In genomic region chr1:170531758-170532657, GRCh38 we compare ENCODE assay signal across 8 cellular contexts. TPM values are rescaled to one million over a fixed set of nuclear protein-coding genes. Genes with fewer than 3 reads are reported as not detected.
DNase-seq lines count a peak whose midpoint lies in the region; ATAC-seq and TF ChIP-seq lines count a peak whose summit lies in the region.

GORAB (plus strand) TSS chr1:170532166; CDS start chr1:170532224, 58 bp downstream.

- CTCF ChIA-PET in CD4-positive, alpha-beta T cell (lab: Charles Lee) = interaction anchor here (1.7 kb wide), 1 partner anchor 10 kb away, joined by 5 read pairs; no protein-coding TSS in a partner anchor
- CTCF ChIA-PET in activated CD4-positive, alpha-beta memory T cell treated with anti-CD3 and anti-CD28 coated beads, Interleukin-2, amount 10 ng/mL, durations not matched to agents 7 days and 5 days (lab: Charles Lee) = interaction anchor here (1.4 kb wide), 1 partner anchor 15 kb away, joined by 3 read pairs; no protein-coding TSS in a partner anchor

- H3K4me1 Mint-ChIP-seq in CD4-positive, alpha-beta T cell (ENCODE audit: low read depth) = peaks cover 20% of the 10 kb centered on the region
- peaks cover 10% of the 10 kb centered on the region for H3K4me1 Mint-ChIP-seq in activated CD4-positive, alpha-beta memory T cell treated with anti-CD3 and anti-CD28 coated beads, Interleukin-2, amount 10 ng/mL, durations not matched to agents 7 days and 5 days

- no peaks in the 10 kb centered on the region for H3K9me3 Mint-ChIP-seq in CD4-positive, alpha-beta T cell
- H3K9me3 Mint-ChIP-seq in activated CD4-positive, alpha-beta memory T cell treated with anti-CD3 and anti-CD28 coated beads, Interleukin-2, amount 10 ng/mL, durations not matched to agents 7 days and 5 days = no peaks in the 10 kb centered on the region

- WGBS in lung, 2 donors = 0% methylated on average over 36 of the region's 36 CpGs

- no peak for TF ChIP-seq CTCF in CD4-positive, alpha-beta T cell (IDR thresholded peaks at IDR 0.05)
- no peak for TF ChIP-seq CTCF in lung (IDR thresholded peaks at IDR 0.05; ENCODE audit: control extremely low read depth, extremely low read depth)

- peak; percentile 91 for ATAC-seq in CD4-positive, alpha-beta T cell (ENCODE audit: poor library complexity)
- ATAC-seq in GM19438 (IDR thresholded peaks at IDR 0.05; ENCODE audit: low read depth, unreplicated experiment) (peak; percentile 97), HG03571 (IDR thresholded peaks at IDR 0.05; ENCODE audit: unreplicated experiment) (peak; percentile 99), lung (ENCODE audit: insufficient read depth, low FRiP score) (peak; percentile 97)

- intact Hi-C loops in CD4-positive, alpha-beta T cell (cut with DNase I, micrococcal nuclease) = loop anchor here (5.0 to 10.0 kb wide), 7 partner anchors 457 to 1313 kb away; partner anchors contain the start of genes KIFAP3 (in 2 of the 2), DNM3 (in 1 of the 2), PRRC2C (in 1 of the 2) and VAMP4 (in 1 of the 2)

- no peak within 1 kb of the TSS for H3K4me3 Mint-ChIP-seq in CD4-positive, alpha-beta T cell
- no peak within 1 kb of the TSS for H3K4me3 Mint-ChIP-seq in activated CD4-positive, alpha-beta memory T cell treated with anti-CD3 and anti-CD28 coated beads, Interleukin-2, amount 10 ng/mL, durations not matched to agents 7 days and 5 days

- peak; percentile 69 to 81 (median 74) for DNase-seq in CD4-positive, alpha-beta T cell
- DNase-seq in NCI-H82 (lab: John Stamatoyannopoulos, UW) (peak; percentile 99), lung (ENCODE audit: low spot score) (peak; percentile 93)
- peak; percentile 91 for DNase-seq in activated CD4-positive, alpha-beta memory T cell treated with anti-CD3 and anti-CD28 coated beads, Interleukin-2, amount 10 ng/mL, durations not matched to agents 7 days and 5 days
- DNase-seq in effector CD8-positive, alpha-beta T cell (lab: John Stamatoyannopoulos, UW) = peak; percentile 69
- DNase-seq in stimulated activated CD4-positive, alpha-beta T cell treated with anti-CD3 and anti-CD28 coated beads, TNF-alpha, amount 100 ng/mL, for 4 hours (ENCODE audit: low read depth in 3 of 3) = peak; percentile 65 to 68 (median 68)

- H3K4me3 ChIP-seq in lung = peak within 1 kb of the TSS; percentile 77

- no peaks in the 10 kb centered on the region for H3K27me3 Mint-ChIP-seq in CD4-positive, alpha-beta T cell
- peaks cover 9% of the 10 kb centered on the region for H3K27me3 Mint-ChIP-seq in activated CD4-positive, alpha-beta memory T cell treated with anti-CD3 and anti-CD28 coated beads, Interleukin-2, amount 10 ng/mL, durations not matched to agents 7 days and 5 days

- no peaks in the 10 kb centered on the region for H3K9me3 ChIP-seq in CD4-positive, alpha-beta T cell (ENCODE audit: control insufficient read depth, low read length)
- no peaks in the 10 kb centered on the region for H3K9me3 ChIP-seq in lung (ENCODE audit: control insufficient read depth in 2 of 2, insufficient read depth in 1 of 2, low read length in 1 of 2)

- H3K27ac Mint-ChIP-seq in CD4-positive, alpha-beta T cell = no peak within 1 kb of the TSS
- H3K27ac Mint-ChIP-seq in activated CD4-positive, alpha-beta memory T cell treated with anti-CD3 and anti-CD28 coated beads, Interleukin-2, amount 10 ng/mL, durations not matched to agents 7 days and 5 days = no peak within 1 kb of the TSS

- H3K4me1 ChIP-seq in lung (ENCODE audit: control insufficient read depth in 2 of 2, insufficient read depth in 2 of 2, low read length in 2 of 2) = peaks cover 0 to 7% of the 10 kb centered on the region in 2 donors

- no peaks in the 10 kb centered on the region for H3K36me3 ChIP-seq in lung (ENCODE audit: control insufficient read depth in 2 of 2, insufficient read depth in 2 of 2, low read length in 2 of 2)

- POLR2A ChIA-PET in CD4-positive, alpha-beta T cell (lab: Charles Lee) = interaction anchor here (0.8 to 3.0 kb wide), 8 partner anchors 10 to 1249 kb away, joined by 3 to 12 read pairs (median 4); partner anchors contain the start of genes FMO4, KIFAP3, METTL13 and PRRC2C
- POLR2A ChIA-PET in activated CD4-positive, alpha-beta memory T cell treated with anti-CD3 and anti-CD28 coated beads, Interleukin-2, amount 10 ng/mL, durations not matched to agents 7 days and 5 days (lab: Charles Lee) = interaction anchor here (1.1 to 2.8 kb wide), 7 partner anchors 8 to 639 kb away, joined by 3 to 20 read pairs (median 4); partner anchors contain the start of genes KIFAP3 and SCYL3

- H3K36me3 Mint-ChIP-seq in CD4-positive, alpha-beta T cell (ENCODE audit: low read depth) = peaks cover 6% of the 10 kb centered on the region
- H3K36me3 Mint-ChIP-seq in activated CD4-positive, alpha-beta memory T cell treated with anti-CD3 and anti-CD28 coated beads, Interleukin-2, amount 10 ng/mL, durations not matched to agents 7 days and 5 days (ENCODE audit: low read depth) = peaks cover 11% of the 10 kb centered on the region

- H3K27ac ChIP-seq in CD4-positive, alpha-beta T cell (ENCODE audit: low read depth, low read length) = peak within 1 kb of the TSS; percentile 86
- peak within 1 kb of the TSS; percentile 87 to 97 for H3K27ac ChIP-seq in lung (ENCODE audit: low read depth in 1 of 2, low read length in 1 of 2)

- H3K27me3 ChIP-seq in CD4-positive, alpha-beta T cell (ENCODE audit: control insufficient read depth, insufficient read depth, low read length) = no peaks in the 10 kb centered on the region
- H3K27me3 ChIP-seq in lung (ENCODE audit: control insufficient read depth, insufficient read depth) = no peaks in the 10 kb centered on the region

RNA-seq across cellular contexts. Expression of gene GORAB, which starts in this region (rescaled TPM):
- total RNA-seq in CD4-positive, alpha-beta T cell = 10 to 100 TPM; 23.0 to 26.6 TPM
- 10 to 100 TPM in 1 of 2 experiments, 1 to 10 TPM in 1; 8.9 to 10.8 TPM for total RNA-seq in activated CD4-positive, alpha-beta memory T cell treated with anti-CD3 and anti-CD28 coated beads, Interleukin-2, amount 10 ng/mL, durations not matched to agents 7 days and 5 days
- 10 to 100 TPM; 10.2 to 17.3 TPM for total RNA-seq in lung
- 10 to 100 TPM in 1 of 2 donors, 1 to 10 TPM in 1; 7.6 to 13.6 TPM for polyA plus RNA-seq in lung

Comparison
In these comparisons a context has a peak if more than half of its experiments do, and no peak if none do; other contexts are left out.
1. Peak in every context shown above with its lines: DNase-seq, ATAC-seq, H3K4me3 ChIP-seq and H3K27ac ChIP-seq.